ENCODE assay signal across 2 cellular contexts in genomic region chr19:42277821-42278809, GRCh38.
TF ChIP-seq lines count a peak whose summit lies in the region.

No MANE protein-coding gene starts in this region.

TF ChIP-seq in A549, 52 proteins besides CTCF, POLR2A, EP300 and RAD21:
- TF ChIP-seq HOXA7 (CRISPR knock-in tag; IDR thresholded peaks at IDR 0.05) (no peak), NPAS2 (CRISPR knock-in tag; IDR thresholded peaks at IDR 0.05; ENCODE audit: borderline replicate concordance) (no peak), REST (IDR thresholded peaks at IDR 0.05) (no peak), TP53 (CRISPR knock-in tag; IDR thresholded peaks at IDR 0.05) (no peak), CHD2 (IDR thresholded peaks at IDR 0.05; ENCODE audit: low read length, partially characterized antibody) (no peak)

TF ChIP-seq in IMR-90, 13 proteins besides CTCF, POLR2A, EP300 and RAD21:
- TF ChIP-seq RFX5 (IDR thresholded peaks at IDR 0.05; ENCODE audit: low read depth, low read length): no peak
- no peak for TF ChIP-seq CHD1 (IDR thresholded peaks at IDR 0.05; ENCODE audit: low read depth, low read length)
- no peak for TF ChIP-seq SMC3 (IDR thresholded peaks at IDR 0.05; ENCODE audit: low read depth, low read length)
- no peak for TF ChIP-seq MXI1 (IDR thresholded peaks at IDR 0.05; ENCODE audit: borderline replicate concordance, low read depth, low read length)
- no peak for TF ChIP-seq CEBPB (IDR thresholded peaks at IDR 0.05; ENCODE audit: low read depth, low read length)
- TF ChIP-seq MAFK (IDR thresholded peaks at IDR 0.05; ENCODE audit: low read depth, low read length): no peak
- no peak for TF ChIP-seq USF2 (IDR thresholded peaks at IDR 0.05; ENCODE audit: low read depth, low read length)
- TF ChIP-seq ELK1 (IDR thresholded peaks at IDR 0.05; ENCODE audit: borderline replicate concordance, low read depth, low read length): no peak
- no peak for TF ChIP-seq NFE2L2 (IDR thresholded peaks at IDR 0.05; ENCODE audit: low read depth, low read length)
- TF ChIP-seq BHLHE40 (IDR thresholded peaks at IDR 0.05; ENCODE audit: low read depth, low read length): no peak
- TF ChIP-seq MAZ (IDR thresholded peaks at IDR 0.05; ENCODE audit: borderline replicate concordance, low read depth, low read length): no peak
- no peak for TF ChIP-seq FOS (IDR thresholded peaks at IDR 0.05; ENCODE audit: low read depth, low read length)
- TF ChIP-seq RCOR1 (IDR thresholded peaks at IDR 0.05; ENCODE audit: insufficient replicate concordance, low read length): no peak
